Comparison of ENCODE assay signal across 8 cellular contexts in the genomic region with DNA sequence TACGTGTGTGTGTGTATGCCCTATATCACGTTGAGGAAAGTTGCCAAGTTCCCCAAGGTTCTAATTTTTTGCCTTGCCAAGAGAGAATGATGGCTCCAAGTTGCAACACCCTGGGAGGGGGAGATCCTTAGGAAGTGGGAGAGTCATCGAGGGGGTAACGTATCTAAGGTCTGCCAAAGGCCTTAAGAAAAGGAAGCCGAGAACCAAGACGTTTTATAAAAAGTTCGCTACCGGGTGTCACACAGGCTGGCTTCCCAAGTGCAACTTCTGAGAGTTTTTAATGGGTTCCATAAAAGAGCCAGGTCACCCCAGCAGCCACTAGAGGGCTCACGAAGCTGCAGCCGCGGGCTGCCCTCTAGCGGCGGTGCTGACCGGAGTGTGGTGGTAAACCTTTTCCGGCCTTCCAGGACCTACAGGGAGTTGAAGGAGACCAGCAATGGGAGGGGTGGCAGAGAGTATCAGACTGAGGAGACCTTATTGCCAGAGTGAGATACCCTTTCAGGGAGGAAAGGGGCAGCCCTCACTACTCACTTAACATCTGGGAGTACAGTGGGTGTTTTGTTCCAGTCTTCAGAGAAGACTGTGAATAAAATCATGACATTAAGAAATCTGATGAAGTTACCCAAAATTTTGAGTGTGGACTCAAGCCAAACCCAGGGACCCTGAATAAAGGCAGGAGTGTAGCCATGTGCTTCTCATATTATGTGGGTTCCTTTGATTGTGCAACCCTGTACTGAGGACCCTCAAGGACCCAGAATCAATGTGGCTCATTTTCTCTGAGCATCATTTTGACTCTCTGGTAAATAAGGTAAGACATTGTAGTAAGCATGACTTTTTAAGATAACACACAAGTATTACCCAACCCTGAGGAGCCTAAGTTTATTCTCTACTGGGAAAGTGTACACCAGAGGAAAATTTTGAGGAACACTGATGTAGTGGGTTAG. TPM values are rescaled to one million over a fixed set of nuclear protein-coding genes. Genes with fewer than 3 reads are reported as not detected.
A peak's percentile ranks its signal among the peaks of the same experiment; 100 is the strongest.
DNase-seq lines count a peak whose midpoint lies in the region; ATAC-seq and TF ChIP-seq lines count a peak whose summit lies in the region.

No MANE protein-coding gene starts in this region.

- WGBS in endodermal cell (ENCODE audit: insufficient coverage in 1 of 2, insufficient read length in 1 of 2), 2 experiments = 8 to 18% methylated on average over 8 to 15 of the region's 15 CpGs

- no peaks in the 10 kb centered on the region for H3K9me3 ChIP-seq in endodermal cell (ENCODE audit: control insufficient read depth, low read length)

- CTCF ChIA-PET in Calu3 (lab: Charles Lee) = interaction anchor here (0.5 to 0.9 kb wide), 3 partner anchors 214 to 1092 kb away, joined by 3 to 4 read pairs (median 3); a partner anchor contains a TSS

- H3K27ac Mint-ChIP-seq in Calu3 (ENCODE audit: unreplicated experiment) (peak overlapping the region; percentile 78), endodermal cell (no peak overlapping the region)

- BruUV-seq in Calu3 (replicated peaks; lab: Mats Ljungman, UMichigan) = no TSS peak

- H3K4me1 ChIP-seq in endodermal cell (ENCODE audit: control insufficient read depth, insufficient read depth, low read length) = peaks cover 5% of the 10 kb centered on the region

- ATAC-seq in GM21360 (IDR thresholded peaks at IDR 0.05; ENCODE audit: unreplicated experiment) = peak; percentile 55

- peak overlapping the region; percentile 59 for H3K4me3 ChIP-seq in endodermal cell (ENCODE audit: low read length)

- H3K27ac ChIP-seq in endodermal cell (ENCODE audit: low read depth, low read length) = no peak overlapping the region

- H3K4me3 Mint-ChIP-seq in Calu3 (ENCODE audit: low read depth, unreplicated experiment) (peak overlapping the region; percentile 87), endodermal cell (peak overlapping the region; percentile 49)

- no peaks in the 10 kb centered on the region for H3K27me3 Mint-ChIP-seq in Calu3 (ENCODE audit: unreplicated experiment)
- H3K27me3 Mint-ChIP-seq in endodermal cell (ENCODE audit: insufficient read depth) = peaks cover 53% of the 10 kb centered on the region

- peaks cover 48% of the 10 kb centered on the region for H3K27me3 ChIP-seq in endodermal cell (ENCODE audit: control insufficient read depth, insufficient read depth, low read length, poor library complexity, severe bottlenecking)

- peaks cover 39% of the 10 kb centered on the region for H3K4me1 Mint-ChIP-seq in Calu3 (ENCODE audit: low read depth, unreplicated experiment)
- peaks cover 33% of the 10 kb centered on the region for H3K4me1 Mint-ChIP-seq in endodermal cell

- H3K36me3 Mint-ChIP-seq in Calu3 (ENCODE audit: insufficient read depth, unreplicated experiment) (peaks cover 25% of the 10 kb centered on the region), endodermal cell (ENCODE audit: low read depth) (no peaks in the 10 kb centered on the region)

- H3K9ac ChIP-seq in endodermal cell (ENCODE audit: extremely low read depth, low read length, poor library complexity, severe bottlenecking) = no peak overlapping the region

- no peaks in the 10 kb centered on the region for H3K9me3 Mint-ChIP-seq in Calu3 (ENCODE audit: low read depth, unreplicated experiment)
- no peaks in the 10 kb centered on the region for H3K9me3 Mint-ChIP-seq in endodermal cell

- TF ChIP-seq CTCF in Calu3 (IDR thresholded peaks at IDR 0.05; ENCODE audit: unreplicated experiment) (peak; percentile 100), endodermal cell (conservative IDR thresholded peaks at IDR 0.05) (peak; percentile 100)

- intact Hi-C loops in Calu3 (cut with micrococcal nuclease; ENCODE audit: unreplicated experiment) = loop anchor here (1.0 to 5.0 kb wide), 2 partner anchors 183 to 254 kb away; a partner anchor contains a TSS

- DNase-seq in Calu3 = peak; percentile 96
- DNase-seq in HT-29 (ENCODE audit: low spot score) = peak; percentile 98
- peak; percentile 52 for DNase-seq in NK-92 (lab: John Stamatoyannopoulos, UW; ENCODE audit: unreplicated experiment)
- DNase-seq in activated CD8-positive, alpha-beta memory T cell treated with anti-CD3 and anti-CD28 coated beads for 1 hour (ENCODE audit: extremely low read depth in 1 of 2, low read depth in 1 of 2) = peak; percentile 61 to 78
- peak; percentile 97 for DNase-seq in endodermal cell
- peak; percentile 91 for DNase-seq in midbrain (lab: John Stamatoyannopoulos, UW)
- peak; percentile 79 to 80 for DNase-seq in stimulated activated CD8-positive, alpha-beta memory T cell treated with anti-CD3 and anti-CD28 coated beads, Interleukin-15, amount 100 ng/mL, for 48 hours (ENCODE audit: low read depth in 2 of 2)

- H3K36me3 ChIP-seq in endodermal cell (ENCODE audit: control insufficient read depth, insufficient read depth, low read length) = no peaks in the 10 kb centered on the region

RNA-seq across cellular contexts. Expression of a gene that starts 2.5 kb away (rescaled TPM):
- total RNA-seq in Calu3 (2022) (28.3 and 31.4 TPM in 2 replicates), endodermal cell (10 to 100 TPM; 19.3 to 25.3 TPM)
- 3.2 and 3.5 TPM in 2 replicates for total RNA-seq in HT-29 (2014; rRNA removed; shearing (Covaris generic))
- 31.3 TPM for polyA plus RNA-seq in endodermal cell (2013, experiment 1 of 2)
- polyA plus RNA-seq in endodermal cell (2013, experiment 2 of 2) = 32.4 TPM
